Comparison of ENCODE assay signal across 11 cellular contexts in the genomic region with DNA sequence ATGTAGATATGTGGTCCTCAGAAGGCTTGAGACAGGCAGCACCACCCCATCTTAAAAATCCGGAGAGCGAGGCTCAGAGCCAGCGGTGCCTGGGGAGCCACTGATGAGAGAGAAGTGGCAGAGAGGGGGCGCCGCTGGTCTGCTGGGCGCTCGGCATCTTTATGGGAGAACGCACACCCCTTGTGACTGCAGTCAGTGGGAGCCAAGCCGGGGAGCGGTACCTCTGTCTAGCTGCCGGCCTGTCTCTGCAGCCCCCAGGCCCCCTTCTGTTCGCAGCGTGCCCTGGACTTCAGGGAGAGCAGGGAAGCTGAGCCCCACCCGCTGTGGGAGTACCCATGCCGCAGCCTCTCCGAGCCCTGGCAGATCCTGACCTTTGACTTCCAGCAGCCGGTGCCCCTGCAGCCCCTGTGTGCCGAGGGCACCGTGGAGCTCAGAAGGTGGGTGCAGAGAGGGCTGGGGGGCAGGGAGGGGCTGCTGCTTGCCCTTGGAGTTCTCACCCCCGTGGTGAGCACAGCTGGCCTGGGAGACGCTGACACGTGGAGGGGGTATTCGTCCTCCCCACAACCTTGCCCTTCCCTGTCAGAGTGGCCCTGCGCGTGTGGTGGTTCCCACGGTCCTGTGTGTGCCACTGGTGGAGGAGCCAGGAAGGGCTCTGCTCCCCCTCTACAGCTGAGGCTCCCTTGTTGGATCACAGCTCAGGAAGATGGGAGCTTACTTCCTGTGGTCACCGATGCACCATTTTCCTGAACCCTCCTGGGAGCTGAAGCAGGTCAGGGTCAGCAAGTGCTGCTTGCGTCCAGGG. TPM values are rescaled to one million over a fixed set of nuclear protein-coding genes. Genes with fewer than 3 reads are reported as not detected.
DNase-seq lines count a peak whose midpoint lies in the region; ATAC-seq and TF ChIP-seq lines count a peak whose summit lies in the region.
"Had no signal": no experiment of that assay in that cellular context is flagged by ENCODE, and none has a peak within 500 bp of the region (broad histone marks: within the 10 kb centered on the region; RNA-seq: fewer than 3 reads in every experiment).

No MANE protein-coding gene starts in this region.

- no peaks in the 10 kb centered on the region for H3K9me3 ChIP-seq in OCI-LY1 (ENCODE audit: low read length)
- H3K9me3 ChIP-seq: HAP-1 had no signal

- no peaks in the 10 kb centered on the region for H3K79me2 ChIP-seq in OCI-LY1 (ENCODE audit: insufficient read depth, low read length)

- DNase-seq in kidney epithelial cell (ENCODE audit: low read depth) (no peak), foreskin fibroblast (no peak), pons (ENCODE audit: low spot score) (no peak), AG08395 (ENCODE audit: low spot score) (no peak)
- DNase-seq: NCI-H1048, SHP77 had no signal

- peak; percentile 2 for ATAC-seq in GM21737 (IDR thresholded peaks at IDR 0.05; ENCODE audit: unreplicated experiment)
- no peak for ATAC-seq in HG02973 (IDR thresholded peaks at IDR 0.05; ENCODE audit: unreplicated experiment)

- TF ChIP-seq CTCF in GM12873 (IDR thresholded peaks at IDR 0.05; ENCODE audit: insufficient read depth, low read depth, low read length, missing control alignments) (peak; percentile 23), OCI-LY1 (IDR thresholded peaks at IDR 0.05; ENCODE audit: low read length) (peak; percentile 19; the same call in 1 of the 2 replicates), kidney epithelial cell (IDR thresholded peaks at IDR 0.05; ENCODE audit: insufficient read depth, low read length, poor library complexity, severe bottlenecking) (peak; percentile 18), foreskin fibroblast (IDR thresholded peaks at IDR 0.05; ENCODE audit: low read depth, low read length) (no peak)

- H3K9ac ChIP-seq in OCI-LY1 (ENCODE audit: low read length): no peak overlapping the region

- H2AFZ ChIP-seq in OCI-LY1 (ENCODE audit: low read length): no peak overlapping the region

- H3K9me2 ChIP-seq in OCI-LY1 (ENCODE audit: low read depth, low read length): no peaks in the 10 kb centered on the region

- H3K4me3 ChIP-seq in OCI-LY1 (ENCODE audit: low read depth, low read length, poor library complexity, severe bottlenecking) (no peak overlapping the region), kidney epithelial cell (ENCODE audit: low read depth, low read length) (no peak overlapping the region), foreskin fibroblast (ENCODE audit: low read depth in 1 of 2, low read length in 2 of 2) (no peak overlapping the region)
- H3K4me3 ChIP-seq: HAP-1 had no signal

- no peak overlapping the region for H3K27ac ChIP-seq in OCI-LY1 (ENCODE audit: low read depth, low read length, poor library complexity, severe bottlenecking)

- no peaks in the 10 kb centered on the region for H4K20me1 ChIP-seq in OCI-LY1 (ENCODE audit: insufficient read depth, low read length)

- no peak overlapping the region for H3K4me2 ChIP-seq in OCI-LY1 (ENCODE audit: low read length)

- H3K27me3 ChIP-seq in OCI-LY1 (ENCODE audit: insufficient read depth, low read length): no peaks in the 10 kb centered on the region
- H3K27me3 ChIP-seq in kidney epithelial cell (ENCODE audit: control insufficient read depth, insufficient read depth, low read length): no peaks in the 10 kb centered on the region

- no peaks in the 10 kb centered on the region for H3F3A ChIP-seq in OCI-LY1 (ENCODE audit: insufficient read depth, low read length)

- H3K36me3 ChIP-seq in OCI-LY1 (ENCODE audit: insufficient read depth, low read length) (peaks cover 89% of the 10 kb centered on the region), kidney epithelial cell (ENCODE audit: control insufficient read depth, insufficient read depth, low read length) (peaks cover 3% of the 10 kb centered on the region)

- no peaks in the 10 kb centered on the region for H3K4me1 ChIP-seq in OCI-LY1 (ENCODE audit: insufficient read depth, low read length, severe bottlenecking)
- H3K4me1 ChIP-seq: HAP-1 had no signal

RNA-seq across cellular contexts. Expression of gene PRMT7, which starts 44.8 kb away (rescaled TPM):
- total RNA-seq in kidney epithelial cell: 37.0 and 41.8 TPM in 2 replicates

RNA-seq across cellular contexts. Expression of gene SLC7A6OS, which starts 44.9 kb away (rescaled TPM):
- 10.4 and 14.4 TPM in 2 replicates for total RNA-seq in kidney epithelial cell
